1 cellular context compared by ENCODE assay signal in the genomic region with DNA sequence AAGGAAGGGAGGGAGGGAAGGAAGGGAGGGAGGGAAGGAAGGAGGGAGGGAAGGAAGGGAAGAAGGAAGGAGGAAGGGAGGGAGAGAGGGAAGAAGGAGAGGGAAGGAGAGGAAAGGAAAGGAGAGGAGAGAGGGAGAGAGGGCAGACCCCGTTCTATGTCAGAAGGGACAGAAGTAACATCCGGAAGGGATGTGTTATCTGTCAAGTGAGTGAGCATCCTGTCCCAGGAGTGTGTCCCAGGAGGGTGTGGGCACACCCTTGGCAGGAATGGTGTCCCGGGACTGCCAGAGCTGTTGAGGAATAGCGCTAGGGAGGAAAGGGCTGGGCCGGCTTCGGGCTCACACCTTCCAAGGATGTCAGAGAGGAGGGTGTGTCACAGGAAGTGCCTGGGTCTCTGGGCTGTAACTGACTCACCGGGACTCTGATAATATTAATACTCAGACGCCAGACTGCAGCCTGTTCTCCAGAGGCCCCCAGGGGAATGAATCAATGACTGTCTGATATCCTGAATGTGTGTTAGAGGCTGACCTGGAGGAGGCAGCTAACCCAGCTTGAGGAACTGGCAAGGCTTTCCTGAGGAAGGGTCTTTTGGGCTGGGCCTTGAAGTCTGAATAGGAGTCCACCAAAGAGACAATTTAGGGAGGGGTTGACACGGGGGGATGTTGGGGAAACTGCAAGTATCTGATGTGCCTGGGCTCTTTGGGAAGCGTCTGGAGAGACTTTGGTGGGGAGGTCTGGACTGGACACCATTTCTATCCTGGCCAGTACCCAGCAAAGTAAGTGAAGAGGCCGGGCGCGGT.
A peak's percentile ranks its signal among the peaks of the same experiment; 100 is the strongest.
TF ChIP-seq lines count a peak whose summit lies in the region.

No MANE protein-coding gene starts in this region.

TF ChIP-seq in K562, 482 proteins besides CTCF, POLR2A, EP300 and RAD21 (continues in another document):
- TF ChIP-seq, protein P1, sequence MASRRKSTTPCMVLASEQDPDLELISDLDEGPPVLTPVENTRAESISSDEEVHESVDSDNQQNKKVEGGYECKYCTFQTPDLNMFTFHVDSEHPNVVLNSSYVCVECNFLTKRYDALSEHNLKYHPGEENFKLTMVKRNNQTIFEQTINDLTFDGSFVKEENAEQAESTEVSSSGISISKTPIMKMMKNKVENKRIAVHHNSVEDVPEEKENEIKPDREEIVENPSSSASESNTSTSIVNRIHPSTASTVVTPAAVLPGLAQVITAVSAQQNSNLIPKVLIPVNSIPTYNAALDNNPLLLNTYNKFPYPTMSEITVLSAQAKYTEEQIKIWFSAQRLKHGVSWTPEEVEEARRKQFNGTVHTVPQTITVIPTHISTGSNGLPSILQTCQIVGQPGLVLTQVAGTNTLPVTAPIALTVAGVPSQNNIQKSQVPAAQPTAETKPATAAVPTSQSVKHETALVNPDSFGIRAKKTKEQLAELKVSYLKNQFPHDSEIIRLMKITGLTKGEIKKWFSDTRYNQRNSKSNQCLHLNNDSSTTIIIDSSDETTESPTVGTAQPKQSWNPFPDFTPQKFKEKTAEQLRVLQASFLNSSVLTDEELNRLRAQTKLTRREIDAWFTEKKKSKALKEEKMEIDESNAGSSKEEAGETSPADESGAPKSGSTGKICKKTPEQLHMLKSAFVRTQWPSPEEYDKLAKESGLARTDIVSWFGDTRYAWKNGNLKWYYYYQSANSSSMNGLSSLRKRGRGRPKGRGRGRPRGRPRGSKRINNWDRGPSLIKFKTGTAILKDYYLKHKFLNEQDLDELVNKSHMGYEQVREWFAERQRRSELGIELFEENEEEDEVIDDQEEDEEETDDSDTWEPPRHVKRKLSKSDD (conservative IDR thresholded peaks at IDR 0.05; ENCODE audit: low read length) = no peak
- TF ChIP-seq, protein P2, sequence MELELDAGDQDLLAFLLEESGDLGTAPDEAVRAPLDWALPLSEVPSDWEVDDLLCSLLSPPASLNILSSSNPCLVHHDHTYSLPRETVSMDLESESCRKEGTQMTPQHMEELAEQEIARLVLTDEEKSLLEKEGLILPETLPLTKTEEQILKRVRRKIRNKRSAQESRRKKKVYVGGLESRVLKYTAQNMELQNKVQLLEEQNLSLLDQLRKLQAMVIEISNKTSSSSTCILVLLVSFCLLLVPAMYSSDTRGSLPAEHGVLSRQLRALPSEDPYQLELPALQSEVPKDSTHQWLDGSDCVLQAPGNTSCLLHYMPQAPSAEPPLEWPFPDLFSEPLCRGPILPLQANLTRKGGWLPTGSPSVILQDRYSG (tag; conservative IDR thresholded peaks at IDR 0.05; ENCODE audit: low read depth) = no peak
- TF ChIP-seq NCOA1 (IDR thresholded peaks at IDR 0.05; ENCODE audit: low read depth) = 0 out of 2 replicates have a peak, but pooled peaks have one; percentile 10
- TF ChIP-seq PCBP2 (IDR thresholded peaks at IDR 0.05; ENCODE audit: low read depth, low read length, poor library complexity, severe bottlenecking) = peak; percentile 8
- TF ChIP-seq GABPB1 (CRISPR knock-in tag; IDR thresholded peaks at IDR 0.05) = peak; percentile 58; the same call in 1 of the 2 replicates
- peak in 1 of 2 experiments; percentile 62; a peak in 1 of 4 replicates for TF ChIP-seq KDM1A (IDR thresholded peaks at IDR 0.05)
- TF ChIP-seq POLR2AphosphoS5 (IDR thresholded peaks at IDR 0.05; ENCODE audit: control insufficient read depth, insufficient read depth, low read depth, low read length) = 0 out of 2 replicates have a peak, but pooled peaks have one; percentile 29
- peak; percentile 45; the same call in 1 of the 2 replicates for TF ChIP-seq MTA3 (IDR thresholded peaks at IDR 0.05; ENCODE audit: borderline replicate concordance)
- TF ChIP-seq, protein P3, sequence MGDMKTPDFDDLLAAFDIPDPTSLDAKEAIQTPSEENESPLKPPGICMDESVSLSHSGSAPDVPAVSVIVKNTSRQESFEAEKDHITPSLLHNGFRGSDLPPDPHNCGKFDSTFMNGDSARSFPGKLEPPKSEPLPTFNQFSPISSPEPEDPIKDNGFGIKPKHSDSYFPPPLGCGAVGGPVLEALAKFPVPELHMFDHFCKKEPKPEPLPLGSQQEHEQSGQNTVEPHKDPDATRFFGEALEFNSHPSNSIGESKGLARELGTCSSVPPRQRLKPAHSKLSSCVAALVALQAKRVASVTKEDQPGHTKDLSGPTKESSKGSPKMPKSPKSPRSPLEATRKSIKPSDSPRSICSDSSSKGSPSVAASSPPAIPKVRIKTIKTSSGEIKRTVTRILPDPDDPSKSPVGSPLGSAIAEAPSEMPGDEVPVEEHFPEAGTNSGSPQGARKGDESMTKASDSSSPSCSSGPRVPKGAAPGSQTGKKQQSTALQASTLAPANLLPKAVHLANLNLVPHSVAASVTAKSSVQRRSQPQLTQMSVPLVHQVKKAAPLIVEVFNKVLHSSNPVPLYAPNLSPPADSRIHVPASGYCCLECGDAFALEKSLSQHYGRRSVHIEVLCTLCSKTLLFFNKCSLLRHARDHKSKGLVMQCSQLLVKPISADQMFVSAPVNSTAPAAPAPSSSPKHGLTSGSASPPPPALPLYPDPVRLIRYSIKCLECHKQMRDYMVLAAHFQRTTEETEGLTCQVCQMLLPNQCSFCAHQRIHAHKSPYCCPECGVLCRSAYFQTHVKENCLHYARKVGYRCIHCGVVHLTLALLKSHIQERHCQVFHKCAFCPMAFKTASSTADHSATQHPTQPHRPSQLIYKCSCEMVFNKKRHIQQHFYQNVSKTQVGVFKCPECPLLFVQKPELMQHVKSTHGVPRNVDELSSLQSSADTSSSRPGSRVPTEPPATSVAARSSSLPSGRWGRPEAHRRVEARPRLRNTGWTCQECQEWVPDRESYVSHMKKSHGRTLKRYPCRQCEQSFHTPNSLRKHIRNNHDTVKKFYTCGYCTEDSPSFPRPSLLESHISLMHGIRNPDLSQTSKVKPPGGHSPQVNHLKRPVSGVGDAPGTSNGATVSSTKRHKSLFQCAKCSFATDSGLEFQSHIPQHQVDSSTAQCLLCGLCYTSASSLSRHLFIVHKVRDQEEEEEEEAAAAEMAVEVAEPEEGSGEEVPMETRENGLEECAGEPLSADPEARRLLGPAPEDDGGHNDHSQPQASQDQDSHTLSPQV (IDR thresholded peaks at IDR 0.05) = peak; percentile 51; the same call in 1 of the 2 replicates
- peak; percentile 75; the same call in 1 of the 2 replicates for TF ChIP-seq FOSL1 (tag; conservative IDR thresholded peaks at IDR 0.05)
- peak; percentile 77 for TF ChIP-seq DPF2 (IDR thresholded peaks at IDR 0.05)
- TF ChIP-seq CBFA2T3 (IDR thresholded peaks at IDR 0.05) = peak; percentile 27
- TF ChIP-seq ZNF3 (CRISPR knock-in tag; IDR thresholded peaks at IDR 0.05) = no peak
- TF ChIP-seq HDAC1 (IDR thresholded peaks at IDR 0.05) = peak in 1 of 2 experiments; percentile 63; a peak in 2 of 4 replicates
- TF ChIP-seq ZEB2 (IDR thresholded peaks at IDR 0.05) = peak; percentile 40; the same call in 1 of the 2 replicates
- peak; percentile 21; the same call in 1 of the 2 replicates for TF ChIP-seq HDAC2 (IDR thresholded peaks at IDR 0.05)
- no peak for TF ChIP-seq POLR2G (IDR thresholded peaks at IDR 0.05; ENCODE audit: low read depth, low read length)
- TF ChIP-seq MAZ (CRISPR knock-in tag; conservative IDR thresholded peaks at IDR 0.05 in 1 of 2, IDR thresholded peaks at IDR 0.05 in 1 of 2) = 0 out of 4 replicates have a peak, but pooled peaks of 1 of the 2 experiments have one; percentile 11
- TF ChIP-seq, protein P4, sequence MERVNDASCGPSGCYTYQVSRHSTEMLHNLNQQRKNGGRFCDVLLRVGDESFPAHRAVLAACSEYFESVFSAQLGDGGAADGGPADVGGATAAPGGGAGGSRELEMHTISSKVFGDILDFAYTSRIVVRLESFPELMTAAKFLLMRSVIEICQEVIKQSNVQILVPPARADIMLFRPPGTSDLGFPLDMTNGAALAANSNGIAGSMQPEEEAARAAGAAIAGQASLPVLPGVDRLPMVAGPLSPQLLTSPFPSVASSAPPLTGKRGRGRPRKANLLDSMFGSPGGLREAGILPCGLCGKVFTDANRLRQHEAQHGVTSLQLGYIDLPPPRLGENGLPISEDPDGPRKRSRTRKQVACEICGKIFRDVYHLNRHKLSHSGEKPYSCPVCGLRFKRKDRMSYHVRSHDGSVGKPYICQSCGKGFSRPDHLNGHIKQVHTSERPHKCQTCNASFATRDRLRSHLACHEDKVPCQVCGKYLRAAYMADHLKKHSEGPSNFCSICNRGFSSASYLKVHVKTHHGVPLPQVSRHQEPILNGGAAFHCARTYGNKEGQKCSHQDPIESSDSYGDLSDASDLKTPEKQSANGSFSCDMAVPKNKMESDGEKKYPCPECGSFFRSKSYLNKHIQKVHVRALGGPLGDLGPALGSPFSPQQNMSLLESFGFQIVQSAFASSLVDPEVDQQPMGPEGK (CRISPR knock-in tag; IDR thresholded peaks at IDR 0.05; ENCODE audit: borderline replicate concordance) = no peak
- TF ChIP-seq ETV6 (IDR thresholded peaks at IDR 0.05; ENCODE audit: borderline replicate concordance in 1 of 2, low read depth in 2 of 2, low read length in 1 of 2) = peak in 1 of 2 experiments; percentile 32; a peak in 2 of 4 replicates
- no peak for TF ChIP-seq ETV6 (CRISPR knock-in tag; IDR thresholded peaks at IDR 0.05; ENCODE audit: borderline replicate concordance)
- TF ChIP-seq TAF1 (IDR thresholded peaks at IDR 0.05; ENCODE audit: control insufficient read depth, extremely low read depth, insufficient read depth, low read length, severe bottlenecking) = peak; percentile 20
- peak; percentile 23; the same call in 1 of the 2 replicates for TF ChIP-seq CREM (IDR thresholded peaks at IDR 0.05; ENCODE audit: low read depth)
- no peak for TF ChIP-seq ZNF76 (CRISPR knock-in tag; IDR thresholded peaks at IDR 0.05; ENCODE audit: borderline replicate concordance)
- TF ChIP-seq TBL1XR1 (IDR thresholded peaks at IDR 0.05; ENCODE audit: low read length in 2 of 2) = peak in 1 of 2 experiments; percentile 28; a peak in 1 of 4 replicates
- TF ChIP-seq JUND (IDR thresholded peaks at IDR 0.05; ENCODE audit: borderline replicate concordance, low read depth, low read length) = peak; percentile 71
- TF ChIP-seq JUND (tag; IDR thresholded peaks at IDR 0.05; ENCODE audit: borderline replicate concordance, low read depth, low read length) = peak; percentile 36; the same call in 1 of the 3 replicates
- no peak for TF ChIP-seq ZNF695 (CRISPR knock-in tag; IDR thresholded peaks at IDR 0.05)
- TF ChIP-seq SMARCA4 (IDR thresholded peaks at IDR 0.05) = 0 out of 2 replicates have a peak, but pooled peaks have one; percentile 64
- TF ChIP-seq ZNF253 (CRISPR knock-in tag; conservative IDR thresholded peaks at IDR 0.05) = no peak
- TF ChIP-seq, protein P5, sequence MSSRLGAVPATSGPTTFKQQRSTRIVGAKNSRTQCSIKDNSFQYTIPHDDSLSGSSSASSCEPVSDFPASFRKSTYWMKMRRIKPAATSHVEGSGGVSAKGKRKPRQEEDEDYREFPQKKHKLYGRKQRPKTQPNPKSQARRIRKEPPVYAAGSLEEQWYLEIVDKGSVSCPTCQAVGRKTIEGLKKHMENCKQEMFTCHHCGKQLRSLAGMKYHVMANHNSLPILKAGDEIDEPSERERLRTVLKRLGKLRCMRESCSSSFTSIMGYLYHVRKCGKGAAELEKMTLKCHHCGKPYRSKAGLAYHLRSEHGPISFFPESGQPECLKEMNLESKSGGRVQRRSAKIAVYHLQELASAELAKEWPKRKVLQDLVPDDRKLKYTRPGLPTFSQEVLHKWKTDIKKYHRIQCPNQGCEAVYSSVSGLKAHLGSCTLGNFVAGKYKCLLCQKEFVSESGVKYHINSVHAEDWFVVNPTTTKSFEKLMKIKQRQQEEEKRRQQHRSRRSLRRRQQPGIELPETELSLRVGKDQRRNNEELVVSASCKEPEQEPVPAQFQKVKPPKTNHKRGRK (tag; IDR thresholded peaks at IDR 0.05) = 0 out of 2 replicates have a peak, but pooled peaks have one; percentile 18
- TF ChIP-seq, protein P6, sequence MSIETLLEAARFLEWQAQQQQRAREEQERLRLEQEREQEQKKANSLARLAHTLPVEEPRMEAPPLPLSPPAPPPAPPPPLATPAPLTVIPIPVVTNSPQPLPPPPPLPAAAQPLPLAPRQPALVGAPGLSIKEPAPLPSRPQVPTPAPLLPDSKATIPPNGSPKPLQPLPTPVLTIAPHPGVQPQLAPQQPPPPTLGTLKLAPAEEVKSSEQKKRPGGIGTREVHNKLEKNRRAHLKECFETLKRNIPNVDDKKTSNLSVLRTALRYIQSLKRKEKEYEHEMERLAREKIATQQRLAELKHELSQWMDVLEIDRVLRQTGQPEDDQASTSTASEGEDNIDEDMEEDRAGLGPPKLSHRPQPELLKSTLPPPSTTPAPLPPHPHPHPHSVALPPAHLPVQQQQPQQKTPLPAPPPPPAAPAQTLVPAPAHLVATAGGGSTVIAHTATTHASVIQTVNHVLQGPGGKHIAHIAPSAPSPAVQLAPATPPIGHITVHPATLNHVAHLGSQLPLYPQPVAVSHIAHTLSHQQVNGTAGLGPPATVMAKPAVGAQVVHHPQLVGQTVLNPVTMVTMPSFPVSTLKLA (conservative IDR thresholded peaks at IDR 0.05) = peak in 1 of 2 experiments; percentile 38; a peak in 1 of 4 replicates
- TF ChIP-seq, protein P7, sequence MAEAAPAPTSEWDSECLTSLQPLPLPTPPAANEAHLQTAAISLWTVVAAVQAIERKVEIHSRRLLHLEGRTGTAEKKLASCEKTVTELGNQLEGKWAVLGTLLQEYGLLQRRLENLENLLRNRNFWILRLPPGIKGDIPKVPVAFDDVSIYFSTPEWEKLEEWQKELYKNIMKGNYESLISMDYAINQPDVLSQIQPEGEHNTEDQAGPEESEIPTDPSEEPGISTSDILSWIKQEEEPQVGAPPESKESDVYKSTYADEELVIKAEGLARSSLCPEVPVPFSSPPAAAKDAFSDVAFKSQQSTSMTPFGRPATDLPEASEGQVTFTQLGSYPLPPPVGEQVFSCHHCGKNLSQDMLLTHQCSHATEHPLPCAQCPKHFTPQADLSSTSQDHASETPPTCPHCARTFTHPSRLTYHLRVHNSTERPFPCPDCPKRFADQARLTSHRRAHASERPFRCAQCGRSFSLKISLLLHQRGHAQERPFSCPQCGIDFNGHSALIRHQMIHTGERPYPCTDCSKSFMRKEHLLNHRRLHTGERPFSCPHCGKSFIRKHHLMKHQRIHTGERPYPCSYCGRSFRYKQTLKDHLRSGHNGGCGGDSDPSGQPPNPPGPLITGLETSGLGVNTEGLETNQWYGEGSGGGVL (CRISPR knock-in tag; IDR thresholded peaks at IDR 0.05) = no peak
- no peak for TF ChIP-seq PTTG1 (tag; IDR thresholded peaks at IDR 0.05; ENCODE audit: low read depth)
- no peak for TF ChIP-seq SIN3A (IDR thresholded peaks at IDR 0.05; ENCODE audit: borderline replicate concordance in 2 of 2, control insufficient read depth in 1 of 2, low read depth in 2 of 2, low read length in 2 of 2)
- peak; percentile 38; the same call in 1 of the 2 replicates for TF ChIP-seq KLF13 (tag; IDR thresholded peaks at IDR 0.05; ENCODE audit: borderline replicate concordance, low read depth)
- TF ChIP-seq EWSR1 (IDR thresholded peaks at IDR 0.05; ENCODE audit: borderline replicate concordance, low read depth, partially characterized antibody) = no peak
- no peak for TF ChIP-seq KDM2B (CRISPR knock-in tag; IDR thresholded peaks at IDR 0.05)
- peak; percentile 13 to 51; a peak in 1 of 4 replicates for TF ChIP-seq TRIM24 (IDR thresholded peaks at IDR 0.05)
- TF ChIP-seq, protein P8, sequence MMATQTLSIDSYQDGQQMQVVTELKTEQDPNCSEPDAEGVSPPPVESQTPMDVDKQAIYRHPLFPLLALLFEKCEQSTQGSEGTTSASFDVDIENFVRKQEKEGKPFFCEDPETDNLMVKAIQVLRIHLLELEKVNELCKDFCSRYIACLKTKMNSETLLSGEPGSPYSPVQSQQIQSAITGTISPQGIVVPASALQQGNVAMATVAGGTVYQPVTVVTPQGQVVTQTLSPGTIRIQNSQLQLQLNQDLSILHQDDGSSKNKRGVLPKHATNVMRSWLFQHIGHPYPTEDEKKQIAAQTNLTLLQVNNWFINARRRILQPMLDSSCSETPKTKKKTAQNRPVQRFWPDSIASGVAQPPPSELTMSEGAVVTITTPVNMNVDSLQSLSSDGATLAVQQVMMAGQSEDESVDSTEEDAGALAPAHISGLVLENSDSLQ (IDR thresholded peaks at IDR 0.05) = peak; percentile 35; the same call in 1 of the 2 replicates
- TF ChIP-seq DACH1 (IDR thresholded peaks at IDR 0.05; ENCODE audit: partially characterized antibody) = peak; percentile 65
- TF ChIP-seq ZNF57 (CRISPR knock-in tag; IDR thresholded peaks at IDR 0.05) = no peak
- TF ChIP-seq KDM5B (IDR thresholded peaks at IDR 0.05; ENCODE audit: insufficient replicate concordance, low read depth, low read length) = no peak
